8 cellular contexts compared by ENCODE assay signal in the genomic region with DNA sequence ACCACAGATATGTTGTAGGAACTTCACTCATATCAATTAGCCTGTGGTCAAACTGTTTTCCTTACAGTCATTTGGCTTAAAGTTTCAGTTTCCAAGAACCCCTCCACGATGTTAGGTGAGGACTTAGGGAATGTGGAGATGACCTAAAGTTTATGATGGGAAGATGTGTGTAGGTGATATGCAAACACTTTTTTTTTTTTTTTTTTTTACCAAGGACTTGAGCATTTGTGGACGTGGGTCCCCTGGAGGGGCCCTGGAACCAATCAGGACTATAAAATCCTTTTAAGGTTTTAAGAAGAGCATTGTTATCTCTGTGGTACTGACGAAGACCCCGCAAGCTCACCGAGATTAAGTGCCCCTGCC. TPM values are rescaled to one million over a fixed set of nuclear protein-coding genes. Genes with fewer than 3 reads are reported as not detected.
DNase-seq lines count a peak whose midpoint lies in the region; ATAC-seq and TF ChIP-seq lines count a peak whose summit lies in the region.

No MANE protein-coding gene starts in this region.

- H3K4me1 ChIP-seq in DND-41 (ENCODE audit: insufficient read depth, low read length), result peaks cover 46% of the 10 kb centered on the region
- peaks cover 25% of the 10 kb centered on the region for H3K4me1 ChIP-seq in OCI-LY3 (ENCODE audit: low read length)
- peaks cover 12% of the 10 kb centered on the region for H3K4me1 ChIP-seq in osteoblast (ENCODE audit: insufficient read depth, low read length)

- H3K27ac ChIP-seq in DND-41 (ENCODE audit: low read length) (peak overlapping the region; percentile 55), OCI-LY3 (ENCODE audit: low read length) (peak overlapping the region; percentile 34; the same call in 1 of the 2 replicates), osteoblast (ENCODE audit: low read depth, low read length) (peak overlapping the region; percentile 93)

- ATAC-seq in DND-41 (ENCODE audit: insufficient read depth, low read depth) (no peak), HG02852 (IDR thresholded peaks at IDR 0.05; ENCODE audit: unreplicated experiment) (no peak), GM19023 (IDR thresholded peaks at IDR 0.05; ENCODE audit: unreplicated experiment) (no peak), GM21825 (IDR thresholded peaks at IDR 0.05; ENCODE audit: unreplicated experiment) (no peak)
- no peak for ATAC-seq in effector memory CD8-positive, alpha-beta T cell (replicated peaks)

- H2AFZ ChIP-seq in DND-41 (ENCODE audit: low read depth, low read length), result peak overlapping the region; percentile 86
- H2AFZ ChIP-seq in OCI-LY3 (ENCODE audit: low read depth, low read length), result peak overlapping the region; percentile 90; the same call in 1 of the 2 replicates
- peak overlapping the region; percentile 9 for H2AFZ ChIP-seq in osteoblast (ENCODE audit: low read length)

- H3K27me3 ChIP-seq in DND-41 (ENCODE audit: insufficient read depth, low read length, poor library complexity) (peaks cover 19% of the 10 kb centered on the region), OCI-LY3 (ENCODE audit: low read depth, low read length) (no peaks in the 10 kb centered on the region), osteoblast (ENCODE audit: insufficient read depth, low read length) (no peaks in the 10 kb centered on the region)

- TF ChIP-seq CTCF in DND-41 (IDR thresholded peaks at IDR 0.05; ENCODE audit: borderline replicate concordance, extremely low read depth, low read length, poor library complexity, severe bottlenecking) (no peak), OCI-LY3 (IDR thresholded peaks at IDR 0.05; ENCODE audit: low read depth, low read length) (no peak), osteoblast (IDR thresholded peaks at IDR 0.05; ENCODE audit: extremely low read depth, low read depth, low read length) (no peak)

- no peak for DNase-seq in DND-41
- no peak for DNase-seq in effector memory CD8-positive, alpha-beta T cell
- peak; percentile 19 for DNase-seq in osteoblast (ENCODE audit: insufficient read length, low spot score, missing footprints)
- no peak for DNase-seq in KG1 (lab: John Stamatoyannopoulos, UW)

- H3K79me2 ChIP-seq in DND-41 (ENCODE audit: insufficient read depth, low read length), result peaks cover 45% of the 10 kb centered on the region
- peaks cover 44% of the 10 kb centered on the region for H3K79me2 ChIP-seq in OCI-LY3 (ENCODE audit: low read length)
- H3K79me2 ChIP-seq in osteoblast (ENCODE audit: insufficient read depth, low read length), result peaks cover 36% of the 10 kb centered on the region

- H3K9ac ChIP-seq in DND-41 (ENCODE audit: low read depth, low read length), result peak overlapping the region; percentile 90
- H3K9ac ChIP-seq in OCI-LY3 (ENCODE audit: low read length), result peak overlapping the region; percentile 79

- H3K27me3 Mint-ChIP-seq in effector memory CD8-positive, alpha-beta T cell, result peaks cover 22 to 28% of the 10 kb centered on the region in 2 donors

- H3K36me3 Mint-ChIP-seq in effector memory CD8-positive, alpha-beta T cell (ENCODE audit: insufficient read depth), result peaks cover 17% of the 10 kb centered on the region

- H3K9me3 Mint-ChIP-seq in effector memory CD8-positive, alpha-beta T cell, result no peaks in the 10 kb centered on the region

- H3K4me3 Mint-ChIP-seq in effector memory CD8-positive, alpha-beta T cell, result peak overlapping the region; percentile 87 to 92

- H3K36me3 ChIP-seq in DND-41 (ENCODE audit: insufficient read depth, low read length) (peaks cover 2% of the 10 kb centered on the region; the same call in 1 of the 2 replicates), OCI-LY3 (replicated peaks; ENCODE audit: low read depth, low read length) (no peaks in the 10 kb centered on the region), osteoblast (ENCODE audit: insufficient read depth, low read length) (no peaks in the 10 kb centered on the region)

- H3K4me2 ChIP-seq in DND-41 (ENCODE audit: insufficient read depth, low read length), result peak overlapping the region; percentile 95
- H3K4me2 ChIP-seq in OCI-LY3 (ENCODE audit: low read length), result peak overlapping the region; percentile 90
- H3K4me2 ChIP-seq in osteoblast (ENCODE audit: insufficient read depth, low read length), result peak overlapping the region; percentile 76

- peak overlapping the region; percentile 38 for H3K27ac Mint-ChIP-seq in effector memory CD8-positive, alpha-beta T cell

- H4K20me1 ChIP-seq in DND-41 (ENCODE audit: insufficient read depth, low read length), result peaks cover 27% of the 10 kb centered on the region; the same call in 1 of the 2 replicates
- H4K20me1 ChIP-seq in OCI-LY3 (ENCODE audit: insufficient read depth, low read length), result peaks cover 3% of the 10 kb centered on the region; the same call in 1 of the 2 replicates
- no peaks in the 10 kb centered on the region for H4K20me1 ChIP-seq in osteoblast (ENCODE audit: insufficient read depth, low read length)

- H3K9me3 ChIP-seq in DND-41 (ENCODE audit: insufficient read depth, low read length, severe bottlenecking) (no peaks in the 10 kb centered on the region), OCI-LY3 (ENCODE audit: insufficient read depth, low read length) (no peaks in the 10 kb centered on the region), osteoblast (ENCODE audit: low read depth, low read length) (no peaks in the 10 kb centered on the region)

- peaks cover 10 to 11% of the 10 kb centered on the region in 2 donors for H3K4me1 Mint-ChIP-seq in effector memory CD8-positive, alpha-beta T cell (ENCODE audit: low read depth in 2 of 2)

- H3K4me3 ChIP-seq in DND-41 (ENCODE audit: low read depth in 1 of 2, low read length in 2 of 2) (peak overlapping the region; percentile 51 to 83; a peak in 3 of 4 replicates), OCI-LY3 (ENCODE audit: low read length) (peak overlapping the region; percentile 90), osteoblast (ENCODE audit: insufficient read depth, low read length) (peak overlapping the region; percentile 91)

RNA-seq across cellular contexts. Expression of gene MTHFD1L, which starts 0.5 kb away (rescaled TPM):
- 56.8 and 58.0 TPM in 2 replicates for total RNA-seq in osteoblast

Comparison
In these comparisons a context has a peak if more than half of its experiments do, and no peak if none do; other contexts are left out.
1. H2AFZ ChIP-seq: peak in every context shown above with its lines; median percentile 90 in OCI-LY3; 86 in DND-41; 9 in osteoblast.
2. H3K27ac ChIP-seq: peak in every context shown above with its lines; median percentile 93 in osteoblast; 55 in DND-41; 34 in OCI-LY3.